22 cellular contexts compared by ENCODE assay signal in the genomic region with DNA sequence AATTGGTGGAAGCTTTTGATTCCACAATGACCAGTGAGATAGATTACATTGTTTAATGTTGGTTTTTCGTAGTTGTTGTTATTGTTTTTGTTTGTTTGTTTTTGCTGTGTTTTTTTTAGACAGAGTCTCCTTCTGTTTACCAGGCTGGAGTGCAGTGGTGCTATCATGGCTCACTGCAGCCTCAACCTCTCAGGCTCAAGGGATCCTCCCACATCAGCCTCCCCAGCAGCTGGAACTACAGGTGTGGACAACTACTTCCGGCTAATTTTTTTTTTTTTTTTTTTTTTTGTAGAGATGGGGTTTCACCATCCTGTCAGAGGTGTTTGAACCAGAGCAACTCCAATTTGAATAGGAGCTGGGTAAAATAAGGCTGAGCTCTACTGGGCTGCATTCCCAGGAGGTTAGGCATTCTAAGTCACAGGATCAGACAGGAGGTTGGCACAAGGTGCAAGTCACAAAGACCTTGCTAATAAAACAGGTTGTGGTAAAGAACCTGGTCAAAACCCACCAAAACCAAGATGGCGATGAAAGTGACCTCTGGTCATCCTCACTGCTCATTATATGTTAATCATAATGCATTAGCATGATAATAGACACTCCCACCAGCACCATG.
"Had no signal": no experiment of that assay in that cellular context is flagged by ENCODE, and none has a peak within 500 bp of the region (broad histone marks: within the 10 kb centered on the region; RNA-seq: fewer than 3 reads in every experiment).

No MANE protein-coding gene starts in this region.

- H3K36me3 Mint-ChIP-seq: activated naive CD4-positive, alpha-beta T cell treated with anti-CD3 and anti-CD28 coated beads, Interleukin-2, amount 50 U/mL, for 24 hours; activated naive CD8-positive, alpha-beta T cell treated with anti-CD3 and anti-CD28 coated beads for 36 hours had no signal

- H3K9me3 Mint-ChIP-seq: activated CD8-positive, alpha-beta T cell treated with anti-CD3 and anti-CD28 coated beads for 36 hours; activated naive CD4-positive, alpha-beta T cell treated with anti-CD3 and anti-CD28 coated beads for 36 hours; activated naive CD4-positive, alpha-beta T cell treated with anti-CD3 and anti-CD28 coated beads, Interleukin-2, amount 50 U/mL, for 24 hours; activated naive CD8-positive, alpha-beta T cell treated with anti-CD3 and anti-CD28 coated beads for 36 hours; activated naive CD8-positive, alpha-beta T cell treated with anti-CD3 and anti-CD28 coated beads, Interleukin-2, amount 50 U/mL, for 24 hours; activated T-helper 2 cell treated with anti-CD3 and anti-CD28 coated beads, Interferon-gamma antibody, Interleukin-2, Interleukin-4, amounts not matched to agents 10 μg/mL and 5 μg/mL and 100 μg/mL, durations not matched to agents 14 hours and 24 hours and 36 hours; effector memory CD8-positive, alpha-beta T cell had no signal

- ATAC-seq: body of pancreas; effector memory CD8-positive, alpha-beta T cell; foreskin keratinocyte; gastrocnemius medialis; heart right ventricle had no signal

- H3K27ac Mint-ChIP-seq: activated CD8-positive, alpha-beta T cell treated with anti-CD3 and anti-CD28 coated beads for 36 hours; activated naive CD4-positive, alpha-beta T cell treated with anti-CD3 and anti-CD28 coated beads for 36 hours; activated naive CD4-positive, alpha-beta T cell treated with anti-CD3 and anti-CD28 coated beads, Interleukin-2, amount 50 U/mL, for 24 hours; activated naive CD8-positive, alpha-beta T cell treated with anti-CD3 and anti-CD28 coated beads for 36 hours; activated naive CD8-positive, alpha-beta T cell treated with anti-CD3 and anti-CD28 coated beads, Interleukin-2, amount 50 U/mL, for 24 hours; effector memory CD8-positive, alpha-beta T cell had no signal

- H3K4me3 Mint-ChIP-seq: activated CD8-positive, alpha-beta T cell treated with anti-CD3 and anti-CD28 coated beads for 36 hours; activated naive CD4-positive, alpha-beta T cell treated with anti-CD3 and anti-CD28 coated beads for 36 hours; activated naive CD4-positive, alpha-beta T cell treated with anti-CD3 and anti-CD28 coated beads, Interleukin-2, amount 50 U/mL, for 24 hours; activated naive CD8-positive, alpha-beta T cell treated with anti-CD3 and anti-CD28 coated beads for 36 hours; activated naive CD8-positive, alpha-beta T cell treated with anti-CD3 and anti-CD28 coated beads, Interleukin-2, amount 50 U/mL, for 24 hours; effector memory CD8-positive, alpha-beta T cell had no signal

- H3K4me1 Mint-ChIP-seq: activated naive CD4-positive, alpha-beta T cell treated with anti-CD3 and anti-CD28 coated beads, Interleukin-2, amount 50 U/mL, for 24 hours had no signal

- DNase-seq: activated CD4-positive, alpha-beta T cell treated with anti-CD3 and anti-CD28 coated beads for 1 hour; activated CD4-positive, alpha-beta T cell treated with anti-CD3 and anti-CD28 coated beads, Interleukin-2, amount 50 U/mL, for 1 hour; activated effector memory CD4-positive, alpha-beta T cell treated with anti-CD3 and anti-CD28 coated beads, Interleukin-2, amount 50 U/mL, for 16 hours; activated T-cell treated with anti-CD3 and anti-CD28 coated beads, Interleukin-2, amount 50 U/mL, for 1 hour; adrenal gland; amygdala; aorta; body of pancreas; caudate nucleus; cortex of kidney; dermis blood vessel endothelial cell; effector CD4-positive, alpha-beta T cell; effector memory CD8-positive, alpha-beta T cell; foreskin keratinocyte; gastrocnemius medialis; heart right ventricle had no signal
